ENCODE assay signal across 32 cellular contexts in genomic region chr14:24866067-24866466, GRCh38.
"Had no signal": no experiment of that assay in that cellular context is flagged by ENCODE, and none has a peak within 500 bp of the region (broad histone marks: within the 10 kb centered on the region; RNA-seq: fewer than 3 reads in every experiment).

No MANE protein-coding gene starts in this region.

- FAIRE-seq: bronchial epithelial cell had no signal

- H3K9me3 ChIP-seq: adrenal gland, ascending aorta, body of pancreas, breast epithelium had no signal

- H3K4me3 ChIP-seq: adrenal gland, ascending aorta, body of pancreas, breast epithelium, cardiac muscle cell had no signal

- H3K27me3 ChIP-seq: adrenal gland, ascending aorta, body of pancreas, brain microvascular endothelial cell, breast epithelium, cardiac muscle cell had no signal

- H3K36me3 ChIP-seq: adrenal gland, ascending aorta, brain microvascular endothelial cell, breast epithelium, cardiac muscle cell had no signal

- DNase-seq: activated effector memory CD4-positive, alpha-beta T cell treated with anti-CD3 and anti-CD28 coated beads, Interleukin-2, amount 50 U/mL, for 16 hours; activated effector memory CD4-positive, alpha-beta T cell treated with Interleukin-2 at 50 U/mL for 16 hours; activated gamma-delta T cell; activated gamma-delta T cell treated with Interleukin-2 at 50 U/mL for 16 hours; activated naive CD4-positive, alpha-beta T cell; activated naive CD4-positive, alpha-beta T cell treated with anti-CD3 and anti-CD28 coated beads for 36 hours; activated naive CD4-positive, alpha-beta T cell treated with anti-CD3 and anti-CD28 coated beads, Interleukin-2, amount 10 ng/mL, durations not matched to agents 7 days and 5 days; activated naive CD4-positive, alpha-beta T cell treated with anti-CD3 and anti-CD28 coated beads, Interleukin-2, amount 50 U/mL, for 16 hours; activated naive CD4-positive, alpha-beta T cell treated with Interleukin-2 at 50 U/mL for 16 hours; activated naive CD8-positive, alpha-beta T cell treated with anti-CD3 and anti-CD28 coated beads for 36 hours; activated naive CD8-positive, alpha-beta T cell treated with anti-CD3 and anti-CD28 coated beads, Interleukin-2, amount 10 ng/mL, durations not matched to agents 7 days and 5 days; activated naive CD8-positive, alpha-beta T cell treated with anti-CD3 and anti-CD28 coated beads, Interleukin-2, amount 50 U/mL, for 24 hours; activated T-cell treated with anti-CD3 and anti-CD28 coated beads, Interleukin-2, amount 50 U/mL, for 24 hours; activated T-cell treated with anti-CD3 and anti-CD28 coated beads, Interleukin-2, amount 50 U/mL, for 4 hours; activated T-cell treated with anti-CD3 and anti-CD28 coated beads, Interleukin-2, amount 50 U/mL, for 48 hours; activated T-cell treated with anti-CD3 and anti-CD28 coated beads, Interleukin-2, amount 50 U/mL, for 72 hours; adrenal gland; amniotic stem cell; amygdala; anterior cingulate cortex; aorta; body of pancreas; brain microvascular endothelial cell; caudate nucleus; central memory CD4-positive, alpha-beta T cell; cerebellar nuclear complex had no signal

- H3K27ac ChIP-seq: adrenal gland, ascending aorta, body of pancreas, brain microvascular endothelial cell, breast epithelium, cardiac muscle cell had no signal

- H3K4me1 ChIP-seq: adrenal gland, ascending aorta, breast epithelium had no signal

- ATAC-seq: activated naive CD4-positive, alpha-beta T cell treated with anti-CD3 and anti-CD28 coated beads, Interleukin-2, amount 50 U/mL, for 72 hours; activated naive CD8-positive, alpha-beta T cell treated with anti-CD3 and anti-CD28 coated beads, Interleukin-2, amount 50 U/mL, for 24 hours; activated T-cell treated with anti-CD3 and anti-CD28 coated beads, Interleukin-2, amount 50 U/mL, for 4 hours; activated T-cell treated with anti-CD3 and anti-CD28 coated beads, Interleukin-2, amount 50 U/mL, for 72 hours; activated T-helper 17 cell treated with anti-CD3 and anti-CD28 coated beads, Interleukin-2, amount 50 U/mL, for 72 hours; body of pancreas had no signal
